ENCODE assay signal across 8 cellular contexts in the genomic region with DNA sequence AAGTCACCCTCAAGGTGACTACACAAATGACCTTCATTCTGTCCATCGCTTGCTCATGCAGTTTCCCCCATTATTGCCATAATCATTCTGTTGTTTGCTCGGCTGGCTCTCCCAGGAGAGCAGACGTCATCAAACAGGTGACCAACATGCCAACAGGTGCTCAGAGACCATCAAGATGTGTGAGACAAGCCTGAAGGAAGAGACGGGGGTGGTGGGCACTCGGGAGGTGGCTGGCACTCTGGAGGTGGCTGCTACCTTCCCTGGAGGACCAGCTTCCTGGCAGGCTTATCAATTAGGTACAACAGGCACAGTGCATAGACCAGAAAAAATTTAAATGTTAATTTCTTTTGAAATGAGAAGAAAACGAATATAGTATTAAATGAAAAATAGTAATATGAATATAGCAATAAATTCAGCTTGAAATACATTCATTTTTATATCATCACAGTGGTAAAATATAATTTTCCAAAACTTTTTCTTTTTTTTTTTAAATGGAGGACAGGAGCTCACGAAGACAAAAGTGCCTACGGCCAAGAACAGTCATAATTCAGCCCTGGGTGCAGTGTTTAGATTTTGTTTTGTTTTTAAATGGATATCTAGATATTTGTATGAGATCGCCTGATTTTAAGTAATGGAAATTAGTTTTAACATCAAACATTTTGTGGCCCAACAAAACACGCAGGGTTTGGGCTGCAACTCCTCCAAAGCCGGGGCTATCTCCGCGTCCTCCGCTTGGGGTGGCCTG. TPM values are rescaled to one million over a fixed set of nuclear protein-coding genes. Genes with fewer than 3 reads are reported as not detected.
DNase-seq lines count a peak whose midpoint lies in the region; ATAC-seq, FAIRE-seq and TF ChIP-seq lines count a peak whose summit lies in the region.

No MANE protein-coding gene starts in this region.

- no peak for TF ChIP-seq POLR2A in stomach (IDR thresholded peaks at IDR 0.05)

- FAIRE-seq in kidney (lab: Jason Lieb, UNC), result no peak

- H3K9me2 ChIP-seq in DOHH2 (replicated peaks; ENCODE audit: control insufficient read depth, low read length), result no peaks in the 10 kb centered on the region

- H3K27ac ChIP-seq in DOHH2 (ENCODE audit: low read depth, low read length), result peak overlapping the region; percentile 72
- peak overlapping the region; percentile 87 to 99 for H3K27ac ChIP-seq in kidney (ENCODE audit: low read depth in 2 of 2, low read length in 2 of 2)
- peak overlapping the region; percentile 99 to 100 (median 99) for H3K27ac ChIP-seq in stomach

- H3K36me3 ChIP-seq in DOHH2 (ENCODE audit: control insufficient read depth, low read length) (no peaks in the 10 kb centered on the region), kidney (ENCODE audit: control insufficient read depth in 1 of 2, insufficient read depth in 2 of 2, low read length in 2 of 2) (no peaks in the 10 kb centered on the region), stomach (no peaks in the 10 kb centered on the region)

- H3K4me2 ChIP-seq in DOHH2 (ENCODE audit: low read length), result peak overlapping the region; percentile 74

- H3K4me1 ChIP-seq in DOHH2 (ENCODE audit: control insufficient read depth, low read length), result peaks cover 24% of the 10 kb centered on the region
- peaks cover 0 to 6% of the 10 kb centered on the region in 2 donors for H3K4me1 ChIP-seq in kidney (ENCODE audit: control insufficient read depth in 1 of 2, insufficient read depth in 1 of 2, low read depth in 1 of 2, low read length in 2 of 2)
- H3K4me1 ChIP-seq in stomach, result peaks cover 10 to 19% (median 17%) of the 10 kb centered on the region in 4 donors

- peaks cover 2% of the 10 kb centered on the region for H3K27me3 Mint-ChIP-seq in activated naive CD8-positive, alpha-beta T cell treated with anti-CD3 and anti-CD28 coated beads, Interleukin-2, amount 50 U/mL, for 24 hours

- H3F3A ChIP-seq in DOHH2 (ENCODE audit: control insufficient read depth, insufficient read depth), result peaks cover 10% of the 10 kb centered on the region; the same call in 1 of the 2 replicates

- H3K79me2 ChIP-seq in DOHH2 (ENCODE audit: control insufficient read depth, low read length), result no peaks in the 10 kb centered on the region

- 15 to 23% (median 18%) methylated on average over 14 of the region's 14 CpGs for WGBS in stomach, 5 donors

- H3K27ac Mint-ChIP-seq in activated naive CD8-positive, alpha-beta T cell treated with anti-CD3 and anti-CD28 coated beads, Interleukin-2, amount 50 U/mL, for 24 hours, result peak overlapping the region; percentile 81

- peak overlapping the region; percentile 76 for H3K4me3 Mint-ChIP-seq in activated naive CD8-positive, alpha-beta T cell treated with anti-CD3 and anti-CD28 coated beads, Interleukin-2, amount 50 U/mL, for 24 hours

- no peaks in the 10 kb centered on the region for H3K9me3 Mint-ChIP-seq in activated naive CD8-positive, alpha-beta T cell treated with anti-CD3 and anti-CD28 coated beads, Interleukin-2, amount 50 U/mL, for 24 hours

- H3K9me3 ChIP-seq in DOHH2 (ENCODE audit: control insufficient read depth, insufficient read depth, low read length) (peaks cover 5% of the 10 kb centered on the region; the same call in 1 of the 2 replicates), kidney (ENCODE audit: control insufficient read depth in 1 of 2, low read length in 2 of 2) (no peaks in the 10 kb centered on the region), stomach (no peaks in the 10 kb centered on the region)

- ATAC-seq in activated naive CD8-positive, alpha-beta T cell treated with anti-CD3 and anti-CD28 coated beads, Interleukin-2, amount 50 U/mL, for 24 hours, result no peak
- ATAC-seq in HG02970 (IDR thresholded peaks at IDR 0.05; ENCODE audit: low FRiP score, unreplicated experiment), result no peak

- peak overlapping the region; percentile 31 to 75 for H3K9ac ChIP-seq in kidney (ENCODE audit: low read length in 2 of 2)

- peaks cover 21% of the 10 kb centered on the region for H3K4me1 Mint-ChIP-seq in activated naive CD8-positive, alpha-beta T cell treated with anti-CD3 and anti-CD28 coated beads, Interleukin-2, amount 50 U/mL, for 24 hours

- H3K4me3 ChIP-seq in DOHH2 (ENCODE audit: low read length) (peak overlapping the region; percentile 71), kidney (ENCODE audit: low read length in 2 of 2) (peak overlapping the region; percentile 57 to 67), stomach (peak overlapping the region; percentile 49 to 66 (median 54))

- H3K27me3 ChIP-seq in DOHH2 (ENCODE audit: control insufficient read depth, low read length) (peaks cover under 1% of the 10 kb centered on the region; the same call in 1 of the 2 replicates), stomach (no peaks in the 10 kb centered on the region)

- H4K20me1 ChIP-seq in DOHH2 (ENCODE audit: control insufficient read depth, insufficient read depth, low read depth, low read length), result no peaks in the 10 kb centered on the region

- no peak for TF ChIP-seq CTCF in DOHH2 (IDR thresholded peaks at IDR 0.05; ENCODE audit: low read depth, low read length, poor library complexity, severe bottlenecking)
- TF ChIP-seq CTCF in kidney (IDR thresholded peaks at IDR 0.05; ENCODE audit: borderline replicate concordance, extremely low read depth, insufficient read depth), result no peak
- peak in 2 of 7 experiments; percentile 9 to 14 for TF ChIP-seq CTCF in stomach (IDR thresholded peaks at IDR 0.05)

- intact Hi-C loops in kidney (cut with DNase I) (no loop called here), stomach (cut with DNase I; ENCODE audit: low total_unique reads) (no loop called here)

- DNase-seq in NCI-H146 (lab: John Stamatoyannopoulos, UW), result peak; percentile 87
- DNase-seq in activated naive CD8-positive, alpha-beta T cell treated with anti-CD3 and anti-CD28 coated beads, Interleukin-2, amount 50 U/mL, for 24 hours, result no peak
- no peak for DNase-seq in kidney
- no peak for DNase-seq in stomach
- no peak for DNase-seq in medulla oblongata (ENCODE audit: extremely low spot score)
- DNase-seq in activated effector memory CD4-positive, alpha-beta T cell treated with Interleukin-2 at 50 U/mL for 16 hours, result no peak

- H3K36me3 Mint-ChIP-seq in activated naive CD8-positive, alpha-beta T cell treated with anti-CD3 and anti-CD28 coated beads, Interleukin-2, amount 50 U/mL, for 24 hours (ENCODE audit: low read depth), result no peaks in the 10 kb centered on the region

- TF ChIP-seq EP300 in stomach (IDR thresholded peaks at IDR 0.05), result no peak

RNA-seq across cellular contexts. Expression of a gene that starts 16.9 kb away (rescaled TPM):
- total RNA-seq in kidney (16.2 TPM), stomach (10 to 100 TPM in 1 of 5 donors, 1 to 10 TPM in 1, under 1 TPM in 1, not detected in 2; 0.89 to 18.5 (median 6.8) TPM)
- polyA plus RNA-seq in kidney (ENCODE audit: insufficient read depth, low read depth, low replicate concordance) (57.2 TPM), stomach (10 to 100 TPM in 2 of 3 donors, 1 to 10 TPM in 1; 4.0 to 23.5 (median 22.8) TPM)

RNA-seq across cellular contexts. Expression of a gene that starts 45.4 kb away (rescaled TPM):
- total RNA-seq in kidney (2.5 TPM), stomach (1 to 10 TPM in 3 of 5 donors, not detected in 2; 1.2 to 7.8 (median 1.3) TPM)
- polyA plus RNA-seq in kidney (ENCODE audit: insufficient read depth, low read depth, low replicate concordance) (5.4 TPM), stomach (1 to 10 TPM in 2 of 3 donors, under 1 TPM in 1; 0.46 to 2.0 (median 1.8) TPM)
